Comparison of ENCODE assay signal across 8 cellular contexts in the genomic region with DNA sequence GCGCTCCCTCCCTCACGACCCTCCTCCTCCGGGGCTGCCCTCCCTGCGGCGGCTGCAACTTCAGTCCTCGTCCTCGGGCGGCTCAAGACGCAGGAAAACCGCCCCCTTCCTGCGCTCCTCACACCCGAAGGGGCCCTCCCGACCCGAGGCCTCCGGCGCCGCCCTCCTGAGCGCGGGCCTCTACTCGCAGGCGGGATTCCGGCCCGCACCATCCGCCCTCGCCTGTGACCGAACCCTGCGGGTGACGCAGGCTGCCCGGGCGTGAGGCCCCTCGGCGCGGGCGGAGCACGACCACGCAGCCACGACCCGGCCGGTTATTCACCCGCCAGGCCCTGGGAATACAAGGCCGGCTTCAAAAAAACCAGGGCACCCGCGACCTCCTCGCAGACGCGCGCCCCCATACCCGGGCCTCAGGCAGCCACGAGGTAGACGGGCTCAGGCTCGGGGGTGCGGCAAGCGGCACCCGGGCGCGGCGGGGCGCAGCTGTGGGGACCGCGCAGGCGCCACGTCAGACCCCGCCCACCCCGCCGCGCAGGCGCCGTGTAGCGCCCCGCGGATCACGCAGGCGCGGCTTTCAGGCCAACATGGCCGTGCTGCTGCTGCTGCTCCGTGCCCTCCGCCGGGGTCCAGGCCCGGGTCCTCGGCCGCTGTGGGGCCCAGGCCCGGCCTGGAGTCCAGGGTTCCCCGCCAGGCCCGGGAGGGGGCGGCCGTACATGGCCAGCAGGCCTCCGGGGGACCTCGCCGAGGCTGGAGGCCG. TPM values are rescaled to one million over a fixed set of nuclear protein-coding genes. Genes with fewer than 3 reads are reported as not detected.
DNase-seq lines count a peak whose midpoint lies in the region; ATAC-seq and TF ChIP-seq lines count a peak whose summit lies in the region.

Gene SPG7 (plus strand): TSS at position 570 of the 757 bp plus-strand sequence. CDS start 15 bp downstream, at position 585.

- peak; percentile 78 for ATAC-seq in DND-41 (ENCODE audit: insufficient read depth, low read depth)
- peak; percentile 58 for ATAC-seq in GM21723 (IDR thresholded peaks at IDR 0.05; ENCODE audit: unreplicated experiment)
- ATAC-seq in RWPE2 (ENCODE audit: low read depth) = peak; percentile 70
- peak; percentile 75 for ATAC-seq in activated T-helper 17 cell treated with anti-CD3 and anti-CD28 coated beads, Interleukin-2, amount 50 U/mL, for 72 hours (replicated peaks)
- ATAC-seq in natural killer cell treated with Interleukin-12 subunit alpha and Interleukin-12 subunit beta and Interleukin-15 and Interleukin-18, amount 100 ng/mL, for 72 hours = peak; percentile 84 to 87

- H3K4me2 ChIP-seq in DND-41 (ENCODE audit: insufficient read depth, low read length) = peak within 1 kb of the TSS; percentile 98

- H3K27me3 Mint-ChIP-seq in activated T-helper 17 cell treated with anti-CD3 and anti-CD28 coated beads, Interleukin-2, amount 50 U/mL, for 72 hours = no peaks in the 10 kb centered on the region
- no peaks in the 10 kb centered on the region for H3K27me3 Mint-ChIP-seq in natural killer cell treated with Interleukin-12 subunit alpha and Interleukin-12 subunit beta and Interleukin-15 and Interleukin-18, amount 100 ng/mL, for 72 hours

- peak within 1 kb of the TSS; percentile 89 for H3K27ac Mint-ChIP-seq in activated T-helper 17 cell treated with anti-CD3 and anti-CD28 coated beads, Interleukin-2, amount 50 U/mL, for 72 hours
- H3K27ac Mint-ChIP-seq in natural killer cell treated with Interleukin-12 subunit alpha and Interleukin-12 subunit beta and Interleukin-15 and Interleukin-18, amount 100 ng/mL, for 72 hours = peak within 1 kb of the TSS; percentile 83 to 89

- peak within 1 kb of the TSS; percentile 87 to 88 for H3K4me3 ChIP-seq in DND-41 (ENCODE audit: low read depth in 1 of 2, low read length in 2 of 2)
- peak within 1 kb of the TSS; percentile 94 for H3K4me3 ChIP-seq in RWPE2 (ENCODE audit: severe bottlenecking)

- peaks cover 6% of the 10 kb centered on the region for H3K4me1 Mint-ChIP-seq in activated T-helper 17 cell treated with anti-CD3 and anti-CD28 coated beads, Interleukin-2, amount 50 U/mL, for 72 hours
- peaks cover 21 to 22% of the 10 kb centered on the region in 2 donors for H3K4me1 Mint-ChIP-seq in natural killer cell treated with Interleukin-12 subunit alpha and Interleukin-12 subunit beta and Interleukin-15 and Interleukin-18, amount 100 ng/mL, for 72 hours (ENCODE audit: low read depth in 2 of 2)

- peaks cover 39% of the 10 kb centered on the region for H3K4me1 ChIP-seq in DND-41 (ENCODE audit: insufficient read depth, low read length)
- H3K4me1 ChIP-seq in RWPE2 (ENCODE audit: insufficient read depth, poor library complexity, severe bottlenecking) = peaks cover 20% of the 10 kb centered on the region

- peak within 1 kb of the TSS; percentile 87 for H3K27ac ChIP-seq in DND-41 (ENCODE audit: low read length)
- peak within 1 kb of the TSS; percentile 83 for H3K27ac ChIP-seq in RWPE2 (ENCODE audit: poor library complexity, severe bottlenecking)

- TF ChIP-seq CTCF in DND-41 (IDR thresholded peaks at IDR 0.05; ENCODE audit: borderline replicate concordance, extremely low read depth, low read length, poor library complexity, severe bottlenecking) (no peak), RWPE2 (IDR thresholded peaks at IDR 0.05; ENCODE audit: poor library complexity, severe bottlenecking) (no peak)

- H2AFZ ChIP-seq in DND-41 (ENCODE audit: low read depth, low read length) = peak within 1 kb of the TSS; percentile 94

- H3K9ac ChIP-seq in DND-41 (ENCODE audit: low read depth, low read length) = peak within 1 kb of the TSS; percentile 97

- no peaks in the 10 kb centered on the region for H3K9me3 ChIP-seq in DND-41 (ENCODE audit: insufficient read depth, low read length, severe bottlenecking)
- no peaks in the 10 kb centered on the region for H3K9me3 ChIP-seq in RWPE2 (ENCODE audit: severe bottlenecking)

- H3K27me3 ChIP-seq in DND-41 (ENCODE audit: insufficient read depth, low read length, poor library complexity) (no peaks in the 10 kb centered on the region), RWPE2 (ENCODE audit: insufficient read depth, poor library complexity, severe bottlenecking) (no peaks in the 10 kb centered on the region)

- no peaks in the 10 kb centered on the region for H3K9me3 Mint-ChIP-seq in activated T-helper 17 cell treated with anti-CD3 and anti-CD28 coated beads, Interleukin-2, amount 50 U/mL, for 72 hours
- no peaks in the 10 kb centered on the region for H3K9me3 Mint-ChIP-seq in natural killer cell treated with Interleukin-12 subunit alpha and Interleukin-12 subunit beta and Interleukin-15 and Interleukin-18, amount 100 ng/mL, for 72 hours

- DNase-seq in DND-41 = peak; percentile 90
- peak; percentile 88 for DNase-seq in KG1 (lab: John Stamatoyannopoulos, UW)
- DNase-seq in RWPE2 (ENCODE audit: low spot score) = no peak
- DNase-seq in fibroblast of peridontal ligament (ENCODE audit: extremely low read depth) = peak; percentile 77
- DNase-seq in natural killer cell treated with Interleukin-12 subunit alpha and Interleukin-12 subunit beta and Interleukin-15 and Interleukin-18, amount 100 ng/mL, for 72 hours (ENCODE audit: low spot score) = peak; percentile 91
- DNase-seq in stimulated activated naive CD4-positive, alpha-beta T cell treated with Interleukin-2 at 50 U/mL for 16 hours (lab: John Stamatoyannopoulos, UW) = peak; percentile 78

- peak within 1 kb of the TSS; percentile 88 for H3K4me3 Mint-ChIP-seq in activated T-helper 17 cell treated with anti-CD3 and anti-CD28 coated beads, Interleukin-2, amount 50 U/mL, for 72 hours
- peak within 1 kb of the TSS; percentile 90 for H3K4me3 Mint-ChIP-seq in natural killer cell treated with Interleukin-12 subunit alpha and Interleukin-12 subunit beta and Interleukin-15 and Interleukin-18, amount 100 ng/mL, for 72 hours

- peaks cover 26% of the 10 kb centered on the region for H3K36me3 ChIP-seq in DND-41 (ENCODE audit: insufficient read depth, low read length)
- peaks cover 30% of the 10 kb centered on the region for H3K36me3 ChIP-seq in RWPE2 (ENCODE audit: low read depth)

- H3K36me3 Mint-ChIP-seq in activated T-helper 17 cell treated with anti-CD3 and anti-CD28 coated beads, Interleukin-2, amount 50 U/mL, for 72 hours (ENCODE audit: low read depth) = peaks cover 28% of the 10 kb centered on the region
- H3K36me3 Mint-ChIP-seq in natural killer cell treated with Interleukin-12 subunit alpha and Interleukin-12 subunit beta and Interleukin-15 and Interleukin-18, amount 100 ng/mL, for 72 hours = no peaks in the 10 kb centered on the region

- peaks cover 19% of the 10 kb centered on the region for H4K20me1 ChIP-seq in DND-41 (ENCODE audit: insufficient read depth, low read length)

- peaks cover 56% of the 10 kb centered on the region for H3K79me2 ChIP-seq in DND-41 (ENCODE audit: insufficient read depth, low read length)

RNA-seq across cellular contexts. Expression of gene SPG7, which starts in this region (rescaled TPM):
- total RNA-seq in activated T-helper 17 cell treated with anti-CD3 and anti-CD28 coated beads, Interleukin-2, amount 50 U/mL, for 72 hours = 100 to 1,000 TPM; 115 to 135 TPM
- 100 to 1,000 TPM in 1 of 2 donors, 10 to 100 TPM in 1; 88.6 to 188 TPM for total RNA-seq in natural killer cell treated with Interleukin-12 subunit alpha and Interleukin-12 subunit beta and Interleukin-15 and Interleukin-18, amount 100 ng/mL, for 72 hours
